ENCODE assay signal across 22 cellular contexts in genomic region chr13:112464720-112465119, GRCh38.
"Had no signal": no experiment of that assay in that cellular context is flagged by ENCODE, and none has a peak within 500 bp of the region (broad histone marks: within the 10 kb centered on the region; RNA-seq: fewer than 3 reads in every experiment).

No MANE protein-coding gene starts in this region.

- H3K4me3 ChIP-seq: ascending aorta, breast epithelium, cardiac muscle cell, gastrocnemius medialis had no signal

- H3K27me3 ChIP-seq: ascending aorta, breast epithelium, cardiac muscle cell, foreskin keratinocyte, gastrocnemius medialis had no signal

- H3K36me3 ChIP-seq: ascending aorta, breast epithelium, cardiac muscle cell, gastrocnemius medialis had no signal

- H3K4me1 ChIP-seq: ascending aorta, breast epithelium, foreskin keratinocyte, gastrocnemius medialis had no signal

- DNase-seq: activated CD4-positive, alpha-beta memory T cell treated with anti-CD3 and anti-CD28 coated beads, Interleukin-2, amount 10 ng/mL, durations not matched to agents 7 days and 5 days; activated CD4-positive, alpha-beta T cell treated with anti-CD3 and anti-CD28 coated beads for 1 hour; activated CD4-positive, alpha-beta T cell treated with anti-CD3 and anti-CD28 coated beads for 4 hours; activated CD4-positive, alpha-beta T cell treated with anti-CD3 and anti-CD28 coated beads, Interleukin-2, amount 10 ng/mL, durations not matched to agents 7 days and 5 days; activated CD4-positive, alpha-beta T cell treated with anti-CD3 and anti-CD28 coated beads, Interleukin-2, amount 50 U/mL, for 4 hours; activated gamma-delta T cell; activated naive CD4-positive, alpha-beta T cell; activated naive CD4-positive, alpha-beta T cell treated with anti-CD3 and anti-CD28 coated beads, Interleukin-2, amount 10 ng/mL, durations not matched to agents 7 days and 5 days; activated naive CD8-positive, alpha-beta T cell treated with anti-CD3 and anti-CD28 coated beads, Interleukin-2, amount 10 ng/mL, durations not matched to agents 7 days and 5 days; activated T-cell treated with anti-CD3 and anti-CD28 coated beads for 4 hours; activated T-cell treated with anti-CD3 and anti-CD28 coated beads, Interleukin-2, amount 50 U/mL, for 24 hours; activated T-cell treated with anti-CD3 and anti-CD28 coated beads, Interleukin-2, amount 50 U/mL, for 72 hours; cortex of kidney; effector CD8-positive, alpha-beta T cell; foreskin keratinocyte; gastrocnemius medialis; glutamatergic neuron; T-helper 2 cell had no signal

- H3K9me3 ChIP-seq: gastrocnemius medialis had no signal

- H3K27ac ChIP-seq: ascending aorta, breast epithelium, cardiac muscle cell, foreskin keratinocyte, gastrocnemius medialis, VCaP had no signal
